ENCODE assay signal across 23 cellular contexts in genomic region chr4:84085986-84086385, GRCh38.
"Had no signal": no experiment of that assay in that cellular context is flagged by ENCODE, and none has a peak within 500 bp of the region (broad histone marks: within the 10 kb centered on the region; RNA-seq: fewer than 3 reads in every experiment).

No MANE protein-coding gene starts in this region.

- DNase-seq: effector CD8-positive, alpha-beta T cell; endodermal cell; foreskin fibroblast; gastrocnemius medialis; head of caudate nucleus; left ventricle myocardium superior; lower lobe of right lung; naive thymus-derived CD8-positive, alpha-beta T cell; nephron progenitor cell; nucleus accumbens; right cardiac atrium; sigmoid colon; stimulated activated CD4-positive, alpha-beta T cell treated with anti-CD3 and anti-CD28 coated beads, Interleukin-2, amount 100 ng/mL, for 24 hours; stimulated activated CD4-positive, alpha-beta T cell treated with anti-CD3 and anti-CD28 coated beads, Interleukin-4, amount 100 ng/mL, for 24 hours; stimulated activated naive CD4-positive, alpha-beta T cell treated with Interleukin-2 at 50 U/mL for 16 hours; stomach; thyroid gland; trophoblast cell had no signal

- ATAC-seq: esophagus mucosa; gastrocnemius medialis; left ventricle myocardium superior; lower lobe of right lung; naive thymus-derived CD8-positive, alpha-beta T cell; right cardiac atrium; stimulated activated effector memory CD8-positive, alpha-beta T cell treated with anti-CD3 and anti-CD28 coated beads, Interleukin-12 subunit alpha, Interleukin-12 subunit beta, amount 100 ng/mL, for 72 hours had no signal

- H3K27me3 ChIP-seq: gastrocnemius medialis, sigmoid colon, stomach, thyroid gland, vagina had no signal

- H3K4me1 ChIP-seq: gastrocnemius medialis, lower lobe of right lung, prostate gland, sigmoid colon, stomach, thyroid gland, vagina had no signal

- H3K27ac ChIP-seq: epithelial cell of prostate, gastrocnemius medialis, lower lobe of right lung, prostate gland, sigmoid colon, stomach, thyroid gland, vagina had no signal

- H3K36me3 ChIP-seq: gastrocnemius medialis, lower lobe of right lung, prostate gland, sigmoid colon, stomach, thyroid gland, vagina had no signal

- H3K9me3 ChIP-seq: gastrocnemius medialis, lower lobe of right lung, prostate gland, sigmoid colon, stomach, thyroid gland, vagina had no signal

- H3K4me3 ChIP-seq: gastrocnemius medialis, lower lobe of right lung, prostate gland, sigmoid colon, stomach, thyroid gland, vagina had no signal
